Comparison of ENCODE assay signal across 8 cellular contexts in the genomic region with DNA sequence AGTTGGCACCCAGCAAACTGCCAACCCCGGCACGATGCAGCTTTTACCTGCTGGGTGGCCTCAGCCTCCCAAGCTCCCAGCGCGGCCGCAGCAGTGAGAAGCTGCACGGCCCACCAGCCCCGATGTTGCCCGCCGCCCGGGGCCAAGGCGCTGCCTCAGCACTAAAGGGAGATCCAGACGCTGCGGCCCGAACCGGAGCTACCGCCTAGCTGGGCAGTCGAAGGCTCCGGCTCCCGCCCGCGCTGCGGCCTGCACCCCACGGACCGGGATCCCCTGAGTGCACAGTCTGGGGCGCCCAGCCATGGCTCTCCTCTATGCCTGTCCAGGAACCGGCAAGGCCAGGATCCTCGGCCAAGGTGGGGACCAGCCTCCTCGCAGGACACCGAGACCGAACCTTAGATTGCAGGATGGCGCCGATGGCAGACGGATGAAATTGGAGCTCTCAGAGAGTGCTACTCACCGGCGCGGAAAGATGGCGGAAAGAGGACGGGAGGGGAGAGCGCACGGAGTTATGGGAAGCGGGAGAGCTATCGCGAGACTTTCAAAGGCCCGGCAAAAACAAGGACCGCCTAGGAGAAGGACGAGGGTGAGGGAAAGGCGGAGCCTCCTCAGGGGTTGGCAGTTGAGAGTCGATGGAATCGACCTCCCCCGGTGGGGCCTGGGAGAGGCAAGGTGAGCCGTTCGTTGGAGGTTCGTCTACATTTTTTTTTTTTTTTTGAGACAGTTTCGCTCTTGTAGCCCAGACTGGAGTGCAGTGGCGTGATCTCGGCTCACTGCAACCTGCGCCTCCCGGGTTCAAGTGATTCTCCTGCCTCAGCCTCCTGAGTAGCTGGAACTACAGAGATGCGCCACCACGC. TPM values are rescaled to one million over a fixed set of nuclear protein-coding genes. Genes with fewer than 3 reads are reported as not detected.
DNase-seq lines count a peak whose midpoint lies in the region; ATAC-seq and TF ChIP-seq lines count a peak whose summit lies in the region.

A gene (minus strand): TSS at position 485 of the 857 bp plus-strand sequence. CDS start 1,221 bp downstream, outside the sequence.

- H2AK5ac ChIP-seq in trophoblast cell (ENCODE audit: low read length) = peak within 1 kb of the TSS; percentile 81

- H4K12ac ChIP-seq in trophoblast cell (ENCODE audit: low read depth, low read length) = peak within 1 kb of the TSS; percentile 59

- no peak within 1 kb of the TSS for H3K23ac ChIP-seq in trophoblast cell (ENCODE audit: low read length)

- H3K79me2 ChIP-seq in trophoblast cell (ENCODE audit: control insufficient read depth, insufficient read depth, low read length, poor library complexity) = peaks cover 21% of the 10 kb centered on the region

- H3K9me3 ChIP-seq in adipocyte (ENCODE audit: control insufficient read depth, low read length) (no peaks in the 10 kb centered on the region), cardiac muscle cell (ENCODE audit: low read depth) (no peaks in the 10 kb centered on the region), trophoblast cell (ENCODE audit: insufficient read depth, low read depth, low read length) (no peaks in the 10 kb centered on the region), transverse colon (no peaks in the 10 kb centered on the region)

- H3K4me3 ChIP-seq in GM12875 (ENCODE audit: low read depth, low read length) = peak within 1 kb of the TSS; percentile 86
- H3K4me3 ChIP-seq in adipocyte (ENCODE audit: low read length) = peak within 1 kb of the TSS; percentile 100
- H3K4me3 ChIP-seq in cardiac muscle cell = peak within 1 kb of the TSS; percentile 70
- peak within 1 kb of the TSS; percentile 98 for H3K4me3 ChIP-seq in trophoblast cell (ENCODE audit: low read depth, low read length)
- H3K4me3 ChIP-seq in transverse colon = peak within 1 kb of the TSS; percentile 70 to 88 (median 82)

- peaks cover 4% of the 10 kb centered on the region for H3K79me1 ChIP-seq in trophoblast cell (ENCODE audit: low read length)

- H3K9ac ChIP-seq in adipocyte (ENCODE audit: low read length) (peak within 1 kb of the TSS; percentile 97), trophoblast cell (ENCODE audit: low read length) (peak within 1 kb of the TSS; percentile 100)

- intact Hi-C loops in transverse colon (cut with DNase I; ENCODE audit: low total_unique reads) = no loop called here

- H3K36me3 ChIP-seq in adipocyte (ENCODE audit: control insufficient read depth, insufficient read depth, low read length, severe bottlenecking) (peaks cover 73% of the 10 kb centered on the region), cardiac muscle cell (peaks cover 50% of the 10 kb centered on the region), trophoblast cell (ENCODE audit: control insufficient read depth in 1 of 2, insufficient read depth in 2 of 2, low read length in 2 of 2) (peaks cover 28 to 59% of the 10 kb centered on the region in 2 experiments), transverse colon (peaks cover 0 to 60% (median 24%) of the 10 kb centered on the region in 4 donors)

- H2BK5ac ChIP-seq in trophoblast cell (ENCODE audit: low read depth, low read length, poor library complexity) = peak within 1 kb of the TSS; percentile 43

- no peak within 1 kb of the TSS for H2BK12ac ChIP-seq in trophoblast cell (ENCODE audit: low read length)

- peak within 1 kb of the TSS; percentile 65 for H3K14ac ChIP-seq in trophoblast cell (ENCODE audit: low read length)

- peak within 1 kb of the TSS; percentile 64 for H2AFZ ChIP-seq in trophoblast cell (ENCODE audit: insufficient read depth, low read length, poor library complexity)

- peak within 1 kb of the TSS; percentile 74 for H4K8ac ChIP-seq in trophoblast cell (ENCODE audit: low read depth, low read length)

- H3K27me3 ChIP-seq in adipocyte (replicated peaks; ENCODE audit: control insufficient read depth, insufficient read depth, low read length) (no peaks in the 10 kb centered on the region), cardiac muscle cell (no peaks in the 10 kb centered on the region), trophoblast cell (ENCODE audit: insufficient read depth, low read length) (no peaks in the 10 kb centered on the region), transverse colon (no peaks in the 10 kb centered on the region)

- no peak for TF ChIP-seq EP300 in transverse colon (IDR thresholded peaks at IDR 0.05; ENCODE audit: low read depth)

- peak within 1 kb of the TSS; percentile 94 for H3K4me2 ChIP-seq in trophoblast cell (ENCODE audit: low read length)

- DNase-seq in NCI-H1436 (lab: John Stamatoyannopoulos, UW) (peak; percentile 96), T follicular helper cell (ENCODE audit: low read depth) (peak; percentile 90), adipocyte (ENCODE audit: low read depth) (peak; percentile 99), cardiac muscle cell (ENCODE audit: low read depth in 1 of 2, low spot score in 1 of 2) (peak; percentile 98), trophoblast cell (peak; percentile 97 to 98), transverse colon (peak; percentile 95)

- no CpG with 5 or more reads among the region's 60 CpGs for WGBS in trophoblast cell (ENCODE audit: extremely low coverage, insufficient coverage, insufficient read length)
- 1 to 3% methylated on average over 16 to 60 of the region's 60 CpGs for WGBS in transverse colon (ENCODE audit: low coverage in 1 of 2), 2 donors

- peak within 1 kb of the TSS; percentile 98 for H3K4ac ChIP-seq in trophoblast cell (ENCODE audit: low read depth, low read length)

- H3K27ac ChIP-seq in cardiac muscle cell (peak within 1 kb of the TSS; percentile 89), trophoblast cell (ENCODE audit: low read depth, low read length) (peak within 1 kb of the TSS; percentile 78), transverse colon (peak within 1 kb of the TSS; percentile 85 to 92 (median 90))

- H3K4me1 ChIP-seq in adipocyte (ENCODE audit: control insufficient read depth, insufficient read depth, low read length) (peaks cover 66% of the 10 kb centered on the region), cardiac muscle cell (ENCODE audit: low read depth) (peaks cover 23% of the 10 kb centered on the region), trophoblast cell (ENCODE audit: control insufficient read depth in 1 of 2, insufficient read depth in 2 of 2, low read length in 2 of 2) (peaks cover 6 to 16% of the 10 kb centered on the region in 2 experiments), transverse colon (peaks cover 9 to 51% (median 39%) of the 10 kb centered on the region in 4 donors)

- peak; percentile 90 for ATAC-seq in HG02798 (IDR thresholded peaks at IDR 0.05; ENCODE audit: poor library complexity, unreplicated experiment)

- in situ Hi-C loops in transverse colon (cut with MboI; ENCODE audit: low pct_ligation_motif_present in 1 of 4, low pct_unique_long_range_greater_than_20kb in 1 of 4, low sequenced_read_pairs in 3 of 4) = no loop called here

- peak; percentile 87 for TF ChIP-seq POLR2A in transverse colon (IDR thresholded peaks at IDR 0.05)

- TF ChIP-seq CTCF in GM12875 (IDR thresholded peaks at IDR 0.05; ENCODE audit: borderline replicate concordance, insufficient read depth, low read depth, low read length) = no peak
- TF ChIP-seq CTCF in cardiac muscle cell (IDR thresholded peaks at IDR 0.05; ENCODE audit: low read depth, low read length) = no peak
- TF ChIP-seq CTCF in transverse colon (IDR thresholded peaks at IDR 0.05) = no peak

- peak within 1 kb of the TSS; percentile 92 for H4K91ac ChIP-seq in trophoblast cell (ENCODE audit: low read depth, low read length)

- peak within 1 kb of the TSS; percentile 84 for H2BK120ac ChIP-seq in trophoblast cell (ENCODE audit: insufficient read depth, low read length, poor library complexity)

- peak within 1 kb of the TSS; percentile 56 for H3K18ac ChIP-seq in trophoblast cell (ENCODE audit: low read length)

RNA-seq across cellular contexts. Expression of the gene that starts here (rescaled TPM):
- total RNA-seq in cardiac muscle cell (1,850 and 2,098 TPM in 2 replicates), transverse colon (1,000 to 10,000 TPM in 3 of 4 donors, 100 to 1,000 TPM in 1; 885 to 1,418 (median 1,010) TPM)
- polyA plus RNA-seq in cardiac muscle cell = 547 and 611 TPM in 2 replicates
- 3,560 and 3,779 TPM in 2 replicates for polyA plus RNA-seq in trophoblast cell (2013)

Comparison
In these comparisons a context has a peak if more than half of its experiments do, and no peak if none do; other contexts are left out.
1. Peak in every context shown above with its lines: DNase-seq, ATAC-seq, H3K4me3 ChIP-seq and H3K27ac ChIP-seq.